Comparison of ENCODE assay signal across 7 cellular contexts in genomic region chr5:73233461-73234151, GRCh38.
A peak's percentile ranks its signal among the peaks of the same experiment; 100 is the strongest.
DNase-seq lines count a peak whose midpoint lies in the region; ATAC-seq, FAIRE-seq and TF ChIP-seq lines count a peak whose summit lies in the region.

No MANE protein-coding gene starts in this region.

- 0 to 1% methylated on average over 27 to 44 of the region's 63 CpGs for WGBS in testis, 2 donors

- H3K27ac Mint-ChIP-seq in activated B cell treated with CpG ODN at 0.5 μM for 24 hours (no peak overlapping the region), mesothelial cell of epicardium (no peak overlapping the region)

- ATAC-seq in activated B cell treated with CpG ODN at 0.5 μM for 24 hours (ENCODE audit: low read depth) (no peak), HG02938 (IDR thresholded peaks at IDR 0.05; ENCODE audit: unreplicated experiment) (no peak), GM21825 (IDR thresholded peaks at IDR 0.05; ENCODE audit: unreplicated experiment) (no peak)

- peak overlapping the region; percentile 63 for H3K4me3 Mint-ChIP-seq in activated B cell treated with CpG ODN at 0.5 μM for 24 hours
- peak overlapping the region; percentile 66 for H3K4me3 Mint-ChIP-seq in mesothelial cell of epicardium

- H3K36me3 Mint-ChIP-seq in activated B cell treated with CpG ODN at 0.5 μM for 24 hours (ENCODE audit: low read depth), result no peaks in the 10 kb centered on the region
- no peaks in the 10 kb centered on the region for H3K36me3 Mint-ChIP-seq in mesothelial cell of epicardium

- H3K4me1 ChIP-seq in endothelial cell of umbilical vein (ENCODE audit: control insufficient read depth, extremely low read depth, insufficient read depth, low read length) (peaks cover 5% of the 10 kb centered on the region), testis (peaks cover 11% of the 10 kb centered on the region)

- H3K4me3 ChIP-seq in endothelial cell of umbilical vein (replicated peaks in 1 of 3; ENCODE audit: insufficient read depth in 1 of 3, low read depth in 1 of 3, low read length in 3 of 3) (peak overlapping the region in 1 of 3 experiments; percentile 1), testis (peak overlapping the region; percentile 39 to 46)

- H3K36me3 ChIP-seq in endothelial cell of umbilical vein (ENCODE audit: control insufficient read depth in 2 of 2, extremely low read depth in 1 of 2, insufficient read depth in 2 of 2, low read length in 2 of 2) (no peaks in the 10 kb centered on the region), testis (ENCODE audit: low read depth, missing control alignments) (no peaks in the 10 kb centered on the region)

- TF ChIP-seq CTCF in activated B cell treated with CpG ODN at 0.5 μM for 24 hours (IDR thresholded peaks at IDR 0.05) (no peak), endothelial cell of umbilical vein (IDR thresholded peaks at IDR 0.05; ENCODE audit: extremely low read depth in 1 of 2, insufficient read depth in 1 of 2, low read depth in 1 of 2, low read length in 2 of 2) (peak in 1 of 2 donors; percentile 9), mesothelial cell of epicardium (IDR thresholded peaks at IDR 0.05; ENCODE audit: unreplicated experiment) (no peak), testis (IDR thresholded peaks at IDR 0.05) (no peak)

- H3K27ac ChIP-seq in endothelial cell of umbilical vein (ENCODE audit: insufficient read depth, low read depth, low read length) (no peak overlapping the region), testis (no peak overlapping the region)

- peak overlapping the region; percentile 23 for H3K4me2 ChIP-seq in endothelial cell of umbilical vein (ENCODE audit: insufficient read depth, low read length)

- no TSS peak for BruUV-seq in endothelial cell of umbilical vein (replicated peaks; lab: Mats Ljungman, UMichigan)

- intact Hi-C loops in activated B cell treated with CpG ODN at 0.5 μM for 24 hours (cut with micrococcal nuclease), result loop anchor here (5.0 kb wide), 1 partner anchor 214 kb away; the partner anchor contains the start of gene FOXD1
- intact Hi-C loops in endothelial cell of umbilical vein (cut with micrococcal nuclease), result loop anchor here (5.0 kb wide), 1 partner anchor 64 kb away; no protein-coding TSS in a partner anchor
- intact Hi-C loops in testis (cut with DNase I; ENCODE audit: low total_unique reads), result no loop called here

- POLR2A ChIA-PET in activated B cell treated with CpG ODN at 0.5 μM for 24 hours (lab: Charles Lee), result no interaction called here
- POLR2A ChIA-PET in endothelial cell of umbilical vein (lab: Charles Lee), result no interaction called here

- dilution Hi-C loops in endothelial cell of umbilical vein (cut with MboI; ENCODE audit: extremely low pct_ligation_motif_present, low sequenced_read_pairs), result no loop called here

- TF ChIP-seq POLR2A in endothelial cell of umbilical vein (IDR thresholded peaks at IDR 0.05; ENCODE audit: low read depth, low read length) (no peak), testis (IDR thresholded peaks at IDR 0.05) (no peak), erythroblast (IDR thresholded peaks at IDR 0.05; ENCODE audit: low read length) (no peak)

- no peak for FAIRE-seq in endothelial cell of umbilical vein (lab: Jason Lieb, UNC)

- H3K9ac ChIP-seq in endothelial cell of umbilical vein (replicated peaks; ENCODE audit: extremely low read depth, insufficient read depth, low read length), result no peak overlapping the region

- no peaks in the 10 kb centered on the region for H3K79me2 ChIP-seq in endothelial cell of umbilical vein (ENCODE audit: control insufficient read depth, insufficient read depth, low read length)

- no peaks in the 10 kb centered on the region for H4K20me1 ChIP-seq in endothelial cell of umbilical vein (replicated peaks; ENCODE audit: control insufficient read depth, extremely low read depth, insufficient read depth, low read length)

- peaks cover 53% of the 10 kb centered on the region for H3K27me3 Mint-ChIP-seq in activated B cell treated with CpG ODN at 0.5 μM for 24 hours
- H3K27me3 Mint-ChIP-seq in mesothelial cell of epicardium (ENCODE audit: low read depth), result peaks cover 82% of the 10 kb centered on the region

- DNase-seq in activated B cell treated with CpG ODN at 0.5 μM for 24 hours, result no peak
- DNase-seq in endothelial cell of umbilical vein (ENCODE audit: low read depth, low spot score), result peak; percentile 17
- DNase-seq in mesothelial cell of epicardium (ENCODE audit: low spot score in 2 of 2, unreplicated experiment in 2 of 2), result peak in 1 of 2 experiments; percentile 55
- DNase-seq in testis, result peak; percentile 15
- no peak for DNase-seq in erythroblast (lab: John Stamatoyannopoulos, UW)

- no peaks in the 10 kb centered on the region for H3K9me3 Mint-ChIP-seq in activated B cell treated with CpG ODN at 0.5 μM for 24 hours
- no peaks in the 10 kb centered on the region for H3K9me3 Mint-ChIP-seq in mesothelial cell of epicardium

- H3K4me1 Mint-ChIP-seq in activated B cell treated with CpG ODN at 0.5 μM for 24 hours (peaks cover 25% of the 10 kb centered on the region), mesothelial cell of epicardium (peaks cover 21% of the 10 kb centered on the region)

- CTCF ChIA-PET in activated B cell treated with CpG ODN at 0.5 μM for 24 hours (lab: Charles Lee), result no interaction called here
- CTCF ChIA-PET in endothelial cell of umbilical vein (lab: Charles Lee), result interaction anchor here (1.0 to 1.4 kb wide), 4 partner anchors 15 to 218 kb away, joined by 3 to 8 read pairs (median 3); no protein-coding TSS in a partner anchor

- H3K9me1 ChIP-seq in endothelial cell of umbilical vein (replicated peaks; ENCODE audit: control insufficient read depth, extremely low read depth, insufficient read depth, low read length), result no peaks in the 10 kb centered on the region

- no peaks in the 10 kb centered on the region for H3K9me3 ChIP-seq in endothelial cell of umbilical vein (replicated peaks; ENCODE audit: control insufficient read depth, insufficient read depth, low read length)
- no peaks in the 10 kb centered on the region for H3K9me3 ChIP-seq in testis

- H2AFZ ChIP-seq in endothelial cell of umbilical vein (ENCODE audit: low read depth, low read length), result peak overlapping the region; percentile 0

- peaks cover 67 to 97% of the 10 kb centered on the region in 2 experiments for H3K27me3 ChIP-seq in endothelial cell of umbilical vein (ENCODE audit: control insufficient read depth in 2 of 2, insufficient read depth in 2 of 2, low read length in 2 of 2)
- no peaks in the 10 kb centered on the region for H3K27me3 ChIP-seq in testis

TF ChIP-seq in endothelial cell of umbilical vein, 7 proteins besides CTCF, POLR2A, EP300 and RAD21:
- no peak for TF ChIP-seq GATA2 (IDR thresholded peaks at IDR 0.05; ENCODE audit: insufficient read depth, insufficient read length, low read depth, low read length)
- TF ChIP-seq EZH2 (IDR thresholded peaks at IDR 0.05; ENCODE audit: borderline replicate concordance, low read depth, low read length, severe bottlenecking), result peak; percentile 92

Comparison
In these comparisons a context has a peak if more than half of its experiments do, and no peak if none do; other contexts are left out.
1. DNase-seq: peak in endothelial cell of umbilical vein (single experiment) and testis (single experiment); none in activated B cell treated with CpG ODN at 0.5 μM for 24 hours (single experiment) and erythroblast (0 of 2).